In genomic region chr11:105458071-105458470, GRCh38 we compare ENCODE assay signal across 22 cellular contexts.
"Had no signal": no experiment of that assay in that cellular context is flagged by ENCODE, and none has a peak within 500 bp of the region (broad histone marks: within the 10 kb centered on the region; RNA-seq: fewer than 3 reads in every experiment).

No MANE protein-coding gene starts in this region.

- H3K4me1 ChIP-seq: SJSA1 had no signal

- H3K36me3 ChIP-seq: MG63, SJSA1 had no signal

- H3K9me3 ChIP-seq: MG63, SJSA1 had no signal

- H3K27ac ChIP-seq: SJSA1, SK-N-MC had no signal

- H3K27me3 ChIP-seq: MG63, SJSA1 had no signal

- H3K4me3 ChIP-seq: MG63, SJSA1, SK-N-MC had no signal

- FAIRE-seq: RCC 7860 had no signal

- DNase-seq: IMR-90, Karpas-422, KG1, MG63, NCI-H1092, NCI-H1105 treated with DMSO at 0.1 percent for 48 hours, NCI-H1417 treated with DMSO at 0.1 percent for 48 hours, NCI-H146, NCI-H1694 treated with DMSO at 0.1 percent for 48 hours, NCI-H1930, NCI-H2171 treated with DMSO at 0.1 percent for 48 hours, NCI-H345, NCI-H446 treated with DMSO at 0.1 percent for 48 hours, NCI-H524 treated with DMSO at 0.1 percent for 48 hours, NCI-H69, NCI-H774, Right ventricle myocardium superior, RPMI8226, SIG-M5 had no signal
